14 cellular contexts compared by ENCODE assay signal in genomic region chr2:30404354-30405265, GRCh38. TPM values are rescaled to one million over a fixed set of nuclear protein-coding genes. Genes with fewer than 3 reads are reported as not detected.
A peak's percentile ranks its signal among the peaks of the same experiment; 100 is the strongest.
DNase-seq lines count a peak whose midpoint lies in the region; ATAC-seq and TF ChIP-seq lines count a peak whose summit lies in the region.
"Had no signal": no experiment of that assay in that cellular context is flagged by ENCODE, and none has a peak within 500 bp of the region (broad histone marks: within the 10 kb centered on the region; RNA-seq: fewer than 3 reads in every experiment).

No MANE protein-coding gene starts in this region.

- no peaks in the 10 kb centered on the region for H3K27me3 Mint-ChIP-seq in naive thymus-derived CD4-positive, alpha-beta T cell
- H3K27me3 Mint-ChIP-seq: CD4-positive, CD25-positive, alpha-beta regulatory T cell had no signal

- peaks cover 0 to 4% (median 0%) of the 10 kb centered on the region in 5 donors for H3K36me3 Mint-ChIP-seq in naive thymus-derived CD4-positive, alpha-beta T cell

- H3K9me3 ChIP-seq in naive thymus-derived CD4-positive, alpha-beta T cell (ENCODE audit: control insufficient read depth in 2 of 3, low read length in 3 of 3): no peaks in the 10 kb centered on the region

- no peaks in the 10 kb centered on the region for H3K27me3 ChIP-seq in naive thymus-derived CD4-positive, alpha-beta T cell (ENCODE audit: control insufficient read depth in 2 of 2, insufficient read depth in 2 of 2, low read length in 2 of 2)

- H3K27ac ChIP-seq in naive thymus-derived CD4-positive, alpha-beta T cell (ENCODE audit: low read depth, low read length): no peak overlapping the region

- no peak overlapping the region for H3K4me3 ChIP-seq in fibroblast of mammary gland (ENCODE audit: control insufficient read depth, low read depth, low read length)
- H3K4me3 ChIP-seq in naive thymus-derived CD4-positive, alpha-beta T cell (ENCODE audit: low read length): no peak overlapping the region

- intact Hi-C loops in naive thymus-derived CD4-positive, alpha-beta T cell (cut with micrococcal nuclease): no loop called here

- H3K36me3 ChIP-seq in naive thymus-derived CD4-positive, alpha-beta T cell (ENCODE audit: control insufficient read depth in 2 of 3, insufficient read depth in 3 of 3, low read length in 3 of 3): no peaks in the 10 kb centered on the region

- H3K4me1 ChIP-seq in naive thymus-derived CD4-positive, alpha-beta T cell (ENCODE audit: control insufficient read depth in 2 of 2, insufficient read depth in 2 of 2, low read length in 2 of 2): peaks cover 0 to 29% of the 10 kb centered on the region in 2 donors

- no peak for TF ChIP-seq CTCF in fibroblast of mammary gland (conservative IDR thresholded peaks at IDR 0.05; ENCODE audit: control insufficient read depth, insufficient read depth, low read depth, low read length)

- H3K4me3 Mint-ChIP-seq in naive thymus-derived CD4-positive, alpha-beta T cell: peak overlapping the region in 3 of 10 donors; percentile 39 to 44 (median 41)
- H3K4me3 Mint-ChIP-seq: CD4-positive, CD25-positive, alpha-beta regulatory T cell had no signal

- peak overlapping the region in 6 of 9 donors; percentile 1 to 72 (median 20) for H3K27ac Mint-ChIP-seq in naive thymus-derived CD4-positive, alpha-beta T cell

- POLR2A ChIA-PET in naive thymus-derived CD4-positive, alpha-beta T cell (lab: Charles Lee): interaction anchor here (0.6 kb wide), 1 partner anchor 44 kb away, joined by 3 read pairs; no protein-coding TSS in a partner anchor

- peaks cover 17 to 76% (median 49%) of the 10 kb centered on the region in 7 donors for H3K4me1 Mint-ChIP-seq in naive thymus-derived CD4-positive, alpha-beta T cell

- ATAC-seq in naive thymus-derived CD4-positive, alpha-beta T cell: no peak
- no peak for ATAC-seq in GM21381 (IDR thresholded peaks at IDR 0.05; ENCODE audit: unreplicated experiment)
- ATAC-seq: stimulated activated naive CD8-positive, alpha-beta T cell treated with anti-CD3 and anti-CD28 coated beads, Interleukin-15, Interleukin-2, amounts not matched to agents 100 U/mL and 50 U/mL, for 24 hours had no signal

- peak; percentile 30 for DNase-seq in AG20443 (ENCODE audit: low spot score)
- DNase-seq in NCI-H146 treated with DMSO at 0.1 percent for 48 hours (lab: John Stamatoyannopoulos, UW; ENCODE audit: unreplicated experiment): peak; percentile 7
- DNase-seq in fibroblast of mammary gland (ENCODE audit: low read depth): peak; percentile 42
- peak in 4 of 9 donors; percentile 11 to 20 (median 16) for DNase-seq in naive thymus-derived CD4-positive, alpha-beta T cell
- no peak for DNase-seq in inferior parietal cortex (ENCODE audit: extremely low spot score)
- DNase-seq in NCI-H1930 (lab: John Stamatoyannopoulos, UW): no peak
- no peak for DNase-seq in T-helper 9 cell
- DNase-seq: activated T-cell treated with anti-CD3 and anti-CD28 coated beads, Interleukin-2, amount 50 U/mL, for 1 hour; CD4-positive, CD25-positive, alpha-beta regulatory T cell; central memory CD4-positive, alpha-beta T cell; midbrain; stimulated activated CD4-positive, alpha-beta T cell treated with anti-CD3 and anti-CD28 coated beads, Interleukin-12 subunit alpha, Interleukin-12 subunit beta, amount 100 ng/mL, for 4 hours; stimulated activated naive CD8-positive, alpha-beta T cell treated with anti-CD3 and anti-CD28 coated beads, Interleukin-15, Interleukin-2, amounts not matched to agents 100 U/mL and 50 U/mL, for 24 hours had no signal

- no peaks in the 10 kb centered on the region for H3K9me3 Mint-ChIP-seq in naive thymus-derived CD4-positive, alpha-beta T cell
- H3K9me3 Mint-ChIP-seq: CD4-positive, CD25-positive, alpha-beta regulatory T cell had no signal

- CTCF ChIA-PET in naive thymus-derived CD4-positive, alpha-beta T cell (lab: Charles Lee): no interaction called here

RNA-seq across cellular contexts. Expression of gene LCLAT1, which starts 42.4 kb away (rescaled TPM):
- total RNA-seq in naive thymus-derived CD4-positive, alpha-beta T cell: 10 to 100 TPM; 18.2 to 25.2 (median 22.2) TPM
- polyA plus RNA-seq in naive thymus-derived CD4-positive, alpha-beta T cell: 10 to 100 TPM; 16.2 to 37.6 TPM

Comparison
In these comparisons a context has a peak if more than half of its experiments do, and no peak if none do; other contexts are left out.
1. DNase-seq: peak in AG20443 (single experiment), NCI-H146 treated with DMSO at 0.1 percent for 48 hours (single experiment) and fibroblast of mammary gland (single experiment); none in inferior parietal cortex (single experiment), NCI-H1930 (0 of 2) and T-helper 9 cell (single experiment).